19 cellular contexts compared by ENCODE assay signal in genomic region chr17:2151634-2152033, GRCh38.
"Had no signal": no experiment of that assay in that cellular context is flagged by ENCODE, and none has a peak within 500 bp of the region (broad histone marks: within the 10 kb centered on the region; RNA-seq: fewer than 3 reads in every experiment).

No MANE protein-coding gene starts in this region.

- H3K27me3 Mint-ChIP-seq: stimulated activated naive CD8-positive, alpha-beta T cell treated with anti-CD3 and anti-CD28 coated beads, Interleukin-15, amount 100 ng/mL, for 72 hours had no signal

- H3K27ac Mint-ChIP-seq: neural progenitor cell; stimulated activated naive CD8-positive, alpha-beta T cell treated with anti-CD3 and anti-CD28 coated beads, Interleukin-15, amount 100 ng/mL, for 72 hours had no signal

- H3K9me3 Mint-ChIP-seq: activated T-cell treated with anti-CD3 and anti-CD28 coated beads, Interleukin-2, amount 50 U/mL, for 72 hours; neural progenitor cell; stimulated activated naive CD8-positive, alpha-beta T cell treated with anti-CD3 and anti-CD28 coated beads, Interleukin-15, amount 100 ng/mL, for 72 hours had no signal

- H3K27ac ChIP-seq: body of pancreas, esophagus muscularis mucosa, neural progenitor cell, parathyroid adenoma, testis had no signal

- H3K4me1 ChIP-seq: body of pancreas, neural progenitor cell, parathyroid adenoma, testis, uterus had no signal

- H3K36me3 ChIP-seq: neural progenitor cell, uterus had no signal

- H3K9me3 ChIP-seq: body of pancreas, esophagus muscularis mucosa, testis, uterus had no signal

- H3K4me3 Mint-ChIP-seq: activated T-cell treated with anti-CD3 and anti-CD28 coated beads, Interleukin-2, amount 50 U/mL, for 72 hours; neural progenitor cell; stimulated activated naive CD8-positive, alpha-beta T cell treated with anti-CD3 and anti-CD28 coated beads, Interleukin-15, amount 100 ng/mL, for 72 hours had no signal

- H3K4me3 ChIP-seq: body of pancreas, esophagus muscularis mucosa, neural progenitor cell, testis, uterus had no signal

- ATAC-seq: activated T-cell treated with anti-CD3 and anti-CD28 coated beads, Interleukin-2, amount 50 U/mL, for 72 hours; body of pancreas; left lobe of liver; stimulated activated naive CD8-positive, alpha-beta T cell treated with anti-CD3 and anti-CD28 coated beads, Interleukin-15, amount 100 ng/mL, for 72 hours had no signal

- H3K27me3 ChIP-seq: body of pancreas, esophagus muscularis mucosa, neural progenitor cell, testis, uterus had no signal

- DNase-seq: activated CD4-positive, alpha-beta T cell treated with anti-CD3 and anti-CD28 coated beads for 1 hour; activated CD4-positive, alpha-beta T cell treated with anti-CD3 and anti-CD28 coated beads, Interleukin-2, amount 50 U/mL, for 48 hours; activated CD8-positive, alpha-beta memory T cell treated with anti-CD3 and anti-CD28 coated beads, Interleukin-2, amount 50 U/mL, for 4 hours; activated T-cell treated with anti-CD3 and anti-CD28 coated beads, Interleukin-2, amount 50 U/mL, for 72 hours; body of pancreas; central memory CD4-positive, alpha-beta T cell; head of caudate nucleus; retina; stimulated activated CD4-positive, alpha-beta T cell treated with anti-CD3 and anti-CD28 coated beads, Interleukin-15, amount 100 ng/mL, for 24 hours; stimulated activated CD4-positive, alpha-beta T cell treated with anti-CD3 and anti-CD28 coated beads, Interleukin-4, amount 100 ng/mL, for 4 hours; stimulated activated naive CD8-positive, alpha-beta T cell treated with anti-CD3 and anti-CD28 coated beads, Interleukin-15, amount 100 ng/mL, for 72 hours; SW 1271; T-helper 9 cell; testis; uterus had no signal
